In the genomic region with DNA sequence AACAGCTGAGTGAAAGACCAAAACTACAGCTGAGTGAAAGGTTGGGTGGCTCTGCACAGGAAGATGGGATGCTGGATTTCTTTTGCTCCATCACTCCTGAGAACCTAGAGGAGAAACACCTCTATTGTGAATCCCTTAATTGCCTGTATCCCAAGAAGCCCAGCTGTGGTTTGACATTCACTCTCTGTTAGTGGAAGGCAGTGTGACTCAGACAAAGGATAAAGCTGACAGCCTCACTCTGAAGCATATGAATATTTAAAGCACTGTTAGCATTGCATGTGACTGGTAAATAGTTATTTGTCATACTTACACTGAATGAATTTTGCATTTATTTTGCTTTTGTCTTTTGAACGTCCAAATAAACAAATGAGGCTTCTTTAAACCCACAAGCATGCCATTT, we compare ENCODE assay signal across 16 cellular contexts.
DNase-seq lines count a peak whose midpoint lies in the region; ATAC-seq, FAIRE-seq and TF ChIP-seq lines count a peak whose summit lies in the region.
"Had no signal": no experiment of that assay in that cellular context is flagged by ENCODE, and none has a peak within 500 bp of the region (broad histone marks: within the 10 kb centered on the region; RNA-seq: fewer than 3 reads in every experiment).

No MANE protein-coding gene starts in this region.

- H3K79me2 ChIP-seq in keratinocyte (ENCODE audit: control insufficient read depth, insufficient read depth, low read length) = no peaks in the 10 kb centered on the region

- H3K4me3 ChIP-seq in AG09309 (ENCODE audit: control insufficient read depth, low read depth, low read length) (no peak overlapping the region), bronchial epithelial cell (ENCODE audit: low read depth, low read length) (no peak overlapping the region), keratinocyte (ENCODE audit: control insufficient read depth in 2 of 3, extremely low read depth in 1 of 3, insufficient read depth in 2 of 3, low read depth in 1 of 3, low read length in 3 of 3) (no peak overlapping the region)
- H3K4me3 ChIP-seq: ascending aorta had no signal

- H3K27me3 Mint-ChIP-seq in stimulated activated naive CD8-positive, alpha-beta T cell treated with anti-CD3 and anti-CD28 coated beads, Interleukin-15, amount 100 ng/mL, for 72 hours = peaks cover 10% of the 10 kb centered on the region
- H3K27me3 Mint-ChIP-seq: activated CD4-positive, alpha-beta T cell treated with anti-CD3 and anti-CD28 coated beads for 36 hours had no signal

- H3K9me3 ChIP-seq in keratinocyte (ENCODE audit: control insufficient read depth, low read depth, low read length) = peaks cover 3% of the 10 kb centered on the region
- H3K9me3 ChIP-seq: ascending aorta had no signal

- H3K4me3 Mint-ChIP-seq in stimulated activated naive CD8-positive, alpha-beta T cell treated with anti-CD3 and anti-CD28 coated beads, Interleukin-15, amount 100 ng/mL, for 72 hours = no peak overlapping the region
- H3K4me3 Mint-ChIP-seq: activated CD4-positive, alpha-beta T cell treated with anti-CD3 and anti-CD28 coated beads for 36 hours; activated T-cell treated with anti-CD3 and anti-CD28 coated beads, Interleukin-2, amount 50 U/mL, for 4 hours had no signal

- H3K9me3 Mint-ChIP-seq in activated naive CD4-positive, alpha-beta T cell treated with anti-CD3 and anti-CD28 coated beads, Interleukin-2, amount 50 U/mL, for 72 hours = peaks cover 0 to 5% of the 10 kb centered on the region in 2 donors
- no peaks in the 10 kb centered on the region for H3K9me3 Mint-ChIP-seq in stimulated activated naive CD8-positive, alpha-beta T cell treated with anti-CD3 and anti-CD28 coated beads, Interleukin-15, amount 100 ng/mL, for 72 hours
- H3K9me3 Mint-ChIP-seq: activated T-cell treated with anti-CD3 and anti-CD28 coated beads, Interleukin-2, amount 50 U/mL, for 4 hours had no signal

- no peak for ATAC-seq in activated naive CD4-positive, alpha-beta T cell treated with anti-CD3 and anti-CD28 coated beads, Interleukin-2, amount 50 U/mL, for 72 hours
- ATAC-seq in stimulated activated naive CD8-positive, alpha-beta T cell treated with anti-CD3 and anti-CD28 coated beads, Interleukin-15, amount 100 ng/mL, for 72 hours = no peak
- ATAC-seq: activated CD4-positive, alpha-beta T cell treated with anti-CD3 and anti-CD28 coated beads for 36 hours; activated T-cell treated with anti-CD3 and anti-CD28 coated beads, Interleukin-2, amount 50 U/mL, for 4 hours had no signal

- TF ChIP-seq CTCF in AG09309 (IDR thresholded peaks at IDR 0.05; ENCODE audit: control insufficient read depth, insufficient read depth, low read depth, low read length, missing control alignments) (no peak), bronchial epithelial cell (IDR thresholded peaks at IDR 0.05; ENCODE audit: insufficient read depth, low read length, severe bottlenecking) (no peak), keratinocyte (optimal IDR thresholded peaks at IDR 0.05 in 1 of 3, IDR thresholded peaks at IDR 0.05 in 1 of 3, conservative IDR thresholded peaks at IDR 0.05 in 1 of 3; ENCODE audit: extremely low read depth in 1 of 3, insufficient read depth in 2 of 3, low read length in 3 of 3) (no peak), GM13977 (IDR thresholded peaks at IDR 0.05; ENCODE audit: extremely low read depth, insufficient read depth, missing control alignments) (no peak)

- H3K9ac ChIP-seq in keratinocyte (ENCODE audit: control insufficient read depth, extremely low read depth, insufficient read depth, low read length) = no peak overlapping the region

- dilution Hi-C loops in keratinocyte (cut with MboI; ENCODE audit: extremely low pct_ligation_motif_present, low sequenced_read_pairs) = no loop called here

- H3K27ac ChIP-seq in keratinocyte (ENCODE audit: control insufficient read depth, insufficient read depth, low read length) = no peak overlapping the region
- H3K27ac ChIP-seq: ascending aorta had no signal

- in situ Hi-C loops in GM13977 (cut with MboI; ENCODE audit: low pct_unique_long_range_greater_than_20kb, low sequenced_read_pairs, unreplicated experiment) = no loop called here

- H3K4me1 Mint-ChIP-seq in stimulated activated naive CD8-positive, alpha-beta T cell treated with anti-CD3 and anti-CD28 coated beads, Interleukin-15, amount 100 ng/mL, for 72 hours = peaks cover 35% of the 10 kb centered on the region

- H2AFZ ChIP-seq in keratinocyte (ENCODE audit: control insufficient read depth, low read length) = no peak overlapping the region

- FAIRE-seq in HTR-8/SVneo (lab: Jason Lieb, UNC) (no peak), bronchial epithelial cell (lab: Jason Lieb, UNC) (no peak), keratinocyte (lab: Jason Lieb, UNC) (peak; percentile 79)
- FAIRE-seq: endometrium had no signal

- peaks cover 22% of the 10 kb centered on the region for H3K4me1 ChIP-seq in keratinocyte (ENCODE audit: control insufficient read depth, extremely low read depth, insufficient read depth, low read length)
- H3K4me1 ChIP-seq: ascending aorta had no signal

- no peak overlapping the region for H3K27ac Mint-ChIP-seq in activated naive CD4-positive, alpha-beta T cell treated with anti-CD3 and anti-CD28 coated beads, Interleukin-2, amount 50 U/mL, for 72 hours
- no peak overlapping the region for H3K27ac Mint-ChIP-seq in stimulated activated naive CD8-positive, alpha-beta T cell treated with anti-CD3 and anti-CD28 coated beads, Interleukin-15, amount 100 ng/mL, for 72 hours
- H3K27ac Mint-ChIP-seq: activated CD4-positive, alpha-beta T cell treated with anti-CD3 and anti-CD28 coated beads for 36 hours had no signal

- H3K36me3 ChIP-seq in bronchial epithelial cell (ENCODE audit: control insufficient read depth, insufficient read depth, low read length) (no peaks in the 10 kb centered on the region), keratinocyte (ENCODE audit: control insufficient read depth in 2 of 2, extremely low read depth in 1 of 2, insufficient read depth in 2 of 2, low read length in 2 of 2) (no peaks in the 10 kb centered on the region)
- H3K36me3 ChIP-seq: ascending aorta had no signal

- no peaks in the 10 kb centered on the region for H3K9me1 ChIP-seq in keratinocyte (ENCODE audit: control insufficient read depth, extremely low read depth, insufficient read depth, low read length)

- H3K27me3 ChIP-seq in bronchial epithelial cell (ENCODE audit: control insufficient read depth, insufficient read depth, low read length) (no peaks in the 10 kb centered on the region), keratinocyte (ENCODE audit: control insufficient read depth, extremely low read depth, insufficient read depth, low read length) (no peaks in the 10 kb centered on the region)
- H3K27me3 ChIP-seq: ascending aorta had no signal

- no peaks in the 10 kb centered on the region for H3K36me3 Mint-ChIP-seq in activated naive CD4-positive, alpha-beta T cell treated with anti-CD3 and anti-CD28 coated beads, Interleukin-2, amount 50 U/mL, for 72 hours

- H4K20me1 ChIP-seq in keratinocyte (ENCODE audit: control insufficient read depth, extremely low read depth, insufficient read depth, low read length) = no peaks in the 10 kb centered on the region

- DNase-seq in AG09309 (ENCODE audit: low read depth) = peak; percentile 25
- DNase-seq in HTR-8/SVneo (ENCODE audit: insufficient read length, low spot score) = peak; percentile 4
- peak; percentile 75 for DNase-seq in bronchial epithelial cell (ENCODE audit: low read depth)
- no peak for DNase-seq in keratinocyte (ENCODE audit: low read depth, low spot score)
- no peak for DNase-seq in activated naive CD4-positive, alpha-beta T cell treated with anti-CD3 and anti-CD28 coated beads, Interleukin-2, amount 50 U/mL, for 72 hours (ENCODE audit: low spot score in 2 of 2)
- DNase-seq in HK-2 (ENCODE audit: unreplicated experiment) = no peak
- no peak for DNase-seq in GM13977 (ENCODE audit: low spot score)
- DNase-seq in stimulated activated naive CD8-positive, alpha-beta T cell treated with anti-CD3 and anti-CD28 coated beads, Interleukin-15, amount 100 ng/mL, for 72 hours = no peak
- DNase-seq: activated CD4-positive, alpha-beta T cell treated with anti-CD3 and anti-CD28 coated beads for 36 hours; activated T-cell treated with anti-CD3 and anti-CD28 coated beads, Interleukin-2, amount 50 U/mL, for 4 hours; NCI-H2081; NK-92 treated with Interleukin-12 subunit alpha and Interleukin-12 subunit beta, amount 100 ng/mL, for 24 hours; stimulated activated naive CD4-positive, alpha-beta T cell treated with Interleukin-2 at 50 U/mL for 16 hours; SW 1271 had no signal

- H3K4me2 ChIP-seq in keratinocyte (ENCODE audit: control insufficient read depth, extremely low read depth, insufficient read depth, low read depth, low read length) = no peak overlapping the region

Comparison
In these comparisons a context has a peak if more than half of its experiments do, and no peak if none do; other contexts are left out.
1. DNase-seq: peak in AG09309 (single experiment), HTR-8/SVneo (single experiment) and bronchial epithelial cell (single experiment); none in keratinocyte (single experiment), activated naive CD4-positive, alpha-beta T cell treated with anti-CD3 and anti-CD28 coated beads, Interleukin-2, amount 50 U/mL, for 72 hours (0 of 2), HK-2 (single experiment), GM13977 (single experiment) and stimulated activated naive CD8-positive, alpha-beta T cell treated with anti-CD3 and anti-CD28 coated beads, Interleukin-15, amount 100 ng/mL, for 72 hours (0 of 2).